ENCODE assay signal across 1 cellular context in genomic region chr7:140062118-140062527, GRCh38.
TF ChIP-seq lines count a peak whose summit lies in the region.

No MANE protein-coding gene starts in this region.

TF ChIP-seq in IMR-90, 13 proteins besides CTCF, POLR2A, EP300 and RAD21:
- no peak for TF ChIP-seq SMC3 (IDR thresholded peaks at IDR 0.05; ENCODE audit: low read depth, low read length)
- TF ChIP-seq CEBPB (IDR thresholded peaks at IDR 0.05; ENCODE audit: low read depth, low read length), result no peak
- no peak for TF ChIP-seq MAFK (IDR thresholded peaks at IDR 0.05; ENCODE audit: low read depth, low read length)
- no peak for TF ChIP-seq FOS (IDR thresholded peaks at IDR 0.05; ENCODE audit: low read depth, low read length)
- TF ChIP-seq, protein P1, sequence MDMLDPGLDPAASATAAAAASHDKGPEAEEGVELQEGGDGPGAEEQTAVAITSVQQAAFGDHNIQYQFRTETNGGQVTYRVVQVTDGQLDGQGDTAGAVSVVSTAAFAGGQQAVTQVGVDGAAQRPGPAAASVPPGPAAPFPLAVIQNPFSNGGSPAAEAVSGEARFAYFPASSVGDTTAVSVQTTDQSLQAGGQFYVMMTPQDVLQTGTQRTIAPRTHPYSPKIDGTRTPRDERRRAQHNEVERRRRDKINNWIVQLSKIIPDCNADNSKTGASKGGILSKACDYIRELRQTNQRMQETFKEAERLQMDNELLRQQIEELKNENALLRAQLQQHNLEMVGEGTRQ (IDR thresholded peaks at IDR 0.05; ENCODE audit: low read depth, low read length), result no peak
